In the genomic region with DNA sequence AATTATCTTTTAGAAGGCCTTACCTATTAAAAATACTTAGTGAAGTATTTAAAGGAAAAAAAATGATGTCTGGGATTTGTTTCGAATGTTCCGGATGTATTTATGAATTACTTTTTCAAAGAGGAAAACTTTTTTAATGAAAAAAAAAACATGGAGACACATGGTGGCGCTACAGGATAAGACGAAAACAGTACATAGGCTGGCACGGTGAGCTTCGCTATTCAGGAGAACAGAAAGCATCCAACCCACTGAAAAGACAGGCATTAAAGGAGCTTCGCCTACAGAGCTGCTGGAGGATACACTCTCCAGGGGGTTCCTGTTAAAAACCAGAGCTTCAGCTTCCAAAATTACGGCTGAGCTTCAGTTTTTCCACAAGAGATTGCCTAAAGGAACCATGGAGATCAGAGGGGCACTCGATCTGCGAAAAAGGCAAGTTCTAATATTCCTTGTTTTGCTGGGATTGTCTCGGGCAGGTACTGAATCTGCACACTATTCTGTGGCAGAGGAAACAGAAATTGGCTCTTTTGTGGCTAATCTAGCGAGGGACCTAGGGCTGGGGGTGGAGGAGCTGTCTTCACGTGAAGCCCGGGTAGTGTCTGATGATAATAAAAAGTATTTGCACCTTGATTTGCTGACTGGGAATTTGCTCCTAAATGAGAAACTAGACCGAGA, we compare ENCODE assay signal across 9 cellular contexts. TPM values are rescaled to one million over a fixed set of nuclear protein-coding genes. Genes with fewer than 3 reads are reported as not detected.
DNase-seq lines count a peak whose midpoint lies in the region; ATAC-seq and TF ChIP-seq lines count a peak whose summit lies in the region.
"Had no signal": no experiment of that assay in that cellular context is flagged by ENCODE, and none has a peak within 500 bp of the region (broad histone marks: within the 10 kb centered on the region; RNA-seq: fewer than 3 reads in every experiment).

Gene PCDHB14, plus strand, starts transcription at position 232 of the 672 bp plus-strand sequence. Its CDS starts 163 bp downstream, at position 395.

- no peak for ATAC-seq in stimulated activated effector memory CD8-positive, alpha-beta T cell treated with anti-CD3 and anti-CD28 coated beads, Interleukin-12 subunit alpha, Interleukin-12 subunit beta, amount 100 ng/mL, for 72 hours
- no peak for ATAC-seq in GM21515 (IDR thresholded peaks at IDR 0.05; ENCODE audit: unreplicated experiment)

- TF ChIP-seq POLR2A in stomach (IDR thresholded peaks at IDR 0.05), result no peak

- H3K9me3 Mint-ChIP-seq in stimulated activated effector memory CD8-positive, alpha-beta T cell treated with anti-CD3 and anti-CD28 coated beads, Interleukin-12 subunit alpha, Interleukin-12 subunit beta, amount 100 ng/mL, for 72 hours, result peaks cover 2% of the 10 kb centered on the region

- H3K36me3 Mint-ChIP-seq in stimulated activated effector memory CD8-positive, alpha-beta T cell treated with anti-CD3 and anti-CD28 coated beads, Interleukin-12 subunit alpha, Interleukin-12 subunit beta, amount 100 ng/mL, for 72 hours, result no peaks in the 10 kb centered on the region

- no peak within 1 kb of the TSS for H3K27ac Mint-ChIP-seq in stimulated activated effector memory CD8-positive, alpha-beta T cell treated with anti-CD3 and anti-CD28 coated beads, Interleukin-12 subunit alpha, Interleukin-12 subunit beta, amount 100 ng/mL, for 72 hours

- H3K27me3 ChIP-seq in HUES64 (ENCODE audit: insufficient read depth, low read length), result no peaks in the 10 kb centered on the region
- no peaks in the 10 kb centered on the region for H3K27me3 ChIP-seq in SJCRH30
- no peaks in the 10 kb centered on the region for H3K27me3 ChIP-seq in left ventricle myocardium inferior (ENCODE audit: low read depth)
- H3K27me3 ChIP-seq in stomach, result peaks cover 0 to 23% (median 0%) of the 10 kb centered on the region in 3 donors

- 48% methylated on average over 15 of the region's 15 CpGs for WGBS in HUES64
- WGBS in stomach, 5 donors, result 20 to 31% (median 25%) methylated on average over 15 of the region's 15 CpGs

- H3K36me3 ChIP-seq in HUES64 (ENCODE audit: insufficient read depth, low read length), result no peaks in the 10 kb centered on the region
- H3K36me3 ChIP-seq in SJCRH30, result no peaks in the 10 kb centered on the region; the same call in 1 of the 2 replicates
- peaks cover 38% of the 10 kb centered on the region for H3K36me3 ChIP-seq in left ventricle myocardium inferior
- H3K36me3 ChIP-seq in stomach, result peaks cover 0 to 10% (median 1%) of the 10 kb centered on the region in 4 donors

- H3K4me1 Mint-ChIP-seq in stimulated activated effector memory CD8-positive, alpha-beta T cell treated with anti-CD3 and anti-CD28 coated beads, Interleukin-12 subunit alpha, Interleukin-12 subunit beta, amount 100 ng/mL, for 72 hours, result no peaks in the 10 kb centered on the region

- H3K9me3 ChIP-seq in HUES64 (ENCODE audit: insufficient read depth, low read depth, low read length), result peaks cover 6% of the 10 kb centered on the region; the same call in 1 of the 2 replicates
- H3K9me3 ChIP-seq in SJCRH30 (replicated peaks), result peaks cover 18% of the 10 kb centered on the region
- peaks cover 99% of the 10 kb centered on the region for H3K9me3 ChIP-seq in left ventricle myocardium inferior (replicated peaks)
- H3K9me3 ChIP-seq in stomach, result peaks cover 27 to 97% (median 82%) of the 10 kb centered on the region in 4 donors

- TF ChIP-seq EP300 in stomach (IDR thresholded peaks at IDR 0.05), result no peak

- H3K27ac ChIP-seq in HUES64 (ENCODE audit: low read depth, low read length) (no peak within 1 kb of the TSS), SJCRH30 (peak within 1 kb of the TSS; percentile 43), left ventricle myocardium inferior (replicated peaks) (no peak within 1 kb of the TSS), stomach (no peak within 1 kb of the TSS)
- H3K27ac ChIP-seq: skin epidermis had no signal

- no peak within 1 kb of the TSS for H3K4me3 Mint-ChIP-seq in stimulated activated effector memory CD8-positive, alpha-beta T cell treated with anti-CD3 and anti-CD28 coated beads, Interleukin-12 subunit alpha, Interleukin-12 subunit beta, amount 100 ng/mL, for 72 hours

- H3K4me3 ChIP-seq in HUES64 (ENCODE audit: low read length) (peak within 1 kb of the TSS; percentile 45), SJCRH30 (peak within 1 kb of the TSS; percentile 64), left ventricle myocardium inferior (peak within 1 kb of the TSS; percentile 47), stomach (peak within 1 kb of the TSS; percentile 5 to 23 (median 14))

- TF ChIP-seq CTCF in left ventricle myocardium inferior (IDR thresholded peaks at IDR 0.05; ENCODE audit: borderline replicate concordance), result no peak
- TF ChIP-seq CTCF in stomach (IDR thresholded peaks at IDR 0.05), result no peak

- intact Hi-C loops in left ventricle myocardium inferior (cut with micrococcal nuclease) (no loop called here), stomach (cut with DNase I; ENCODE audit: low total_unique reads) (no loop called here)

- H3K9ac ChIP-seq in HUES64 (ENCODE audit: low read depth, low read length), result peak within 1 kb of the TSS; percentile 59; the same call in 1 of the 2 replicates

- H3K4me1 ChIP-seq in HUES64 (ENCODE audit: insufficient read depth, low read length) (no peaks in the 10 kb centered on the region), SJCRH30 (peaks cover 6% of the 10 kb centered on the region; the same call in 1 of the 2 replicates), left ventricle myocardium inferior (no peaks in the 10 kb centered on the region), stomach (no peaks in the 10 kb centered on the region)

- DNase-seq in COR-L47 (lab: John Stamatoyannopoulos, UW) (peak; percentile 44), SJCRH30 (peak; percentile 65 to 82), left ventricle myocardium inferior (no peak), stomach (no peak), NCI-H1048 (lab: John Stamatoyannopoulos, UW) (no peak)
- no peak for DNase-seq in stimulated activated effector memory CD8-positive, alpha-beta T cell treated with anti-CD3 and anti-CD28 coated beads, Interleukin-12 subunit alpha, Interleukin-12 subunit beta, amount 100 ng/mL, for 72 hours (ENCODE audit: low spot score in 2 of 2)

RNA-seq across cellular contexts. Expression of gene PCDHB14, which starts in this region (rescaled TPM):
- 1.4 TPM for polyA plus RNA-seq in HUES64 (2013, experiment 1 of 2)
- polyA plus RNA-seq in HUES64 (2013, experiment 2 of 2), result 1.9 TPM
- total RNA-seq in SJCRH30 (2014; rRNA removed; shearing (Covaris generic)), result 10.9 and 11.2 TPM in 2 replicates
- total RNA-seq in left ventricle myocardium inferior, result 1.9 TPM
- total RNA-seq in stomach, result 1 to 10 TPM in 4 of 5 donors, not detected in 1; 1.3 to 6.4 (median 3.6) TPM
- polyA plus RNA-seq in stomach, result 1 to 10 TPM in 1 of 3 donors, under 1 TPM in 2; 0.31 to 1.1 (median 0.44) TPM

Comparison
In these comparisons a context has a peak if more than half of its experiments do, and no peak if none do; other contexts are left out.
1. DNase-seq: peak in COR-L47 (single experiment) and SJCRH30 (2 of 2); none in left ventricle myocardium inferior (single experiment), stomach (single experiment), NCI-H1048 (single experiment) and stimulated activated effector memory CD8-positive, alpha-beta T cell treated with anti-CD3 and anti-CD28 coated beads, Interleukin-12 subunit alpha, Interleukin-12 subunit beta, amount 100 ng/mL, for 72 hours (0 of 2).
2. H3K4me3 ChIP-seq: peak in every context shown above with its lines; median percentile 64 in SJCRH30; 47 in left ventricle myocardium inferior; 45 in HUES64; 14 in stomach.